ENCODE assay signal across 8 cellular contexts in the genomic region with DNA sequence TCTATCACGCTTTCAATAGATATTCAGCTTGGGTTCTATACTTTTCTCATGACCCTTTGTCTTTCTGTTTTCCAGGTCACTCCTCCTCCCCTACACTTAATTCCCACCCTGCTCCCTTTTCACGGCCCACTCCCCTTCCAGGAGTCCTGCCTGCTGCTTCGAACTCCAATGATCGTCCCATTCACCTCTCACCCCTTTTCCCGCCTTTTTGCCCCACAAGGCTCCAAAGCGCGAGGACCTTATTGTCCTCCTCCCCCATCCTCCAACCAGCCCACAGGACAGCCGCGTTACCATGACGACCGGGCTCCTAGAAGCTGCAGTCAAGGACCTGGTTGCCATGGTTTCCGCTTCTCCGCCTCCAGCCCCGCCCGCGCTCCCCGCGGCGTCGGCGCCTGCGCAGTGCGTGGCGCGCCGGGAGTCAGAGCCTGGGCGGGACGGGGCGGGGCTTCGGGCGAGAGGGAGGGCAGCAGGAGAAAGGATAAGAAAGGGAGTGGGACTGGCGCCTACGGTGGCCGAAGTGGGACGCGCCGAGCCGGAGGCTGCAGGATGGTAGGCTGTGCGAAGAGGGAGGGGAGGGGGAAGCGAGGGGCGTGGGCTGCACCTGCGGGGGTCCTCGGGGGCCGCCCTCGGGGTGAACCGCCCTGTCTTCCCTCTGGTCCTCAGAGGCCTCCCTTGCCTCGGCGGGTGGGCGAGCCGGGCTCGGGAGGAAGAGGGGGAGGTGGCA. TPM values are rescaled to one million over a fixed set of nuclear protein-coding genes. Genes with fewer than 3 reads are reported as not detected.
DNase-seq lines count a peak whose midpoint lies in the region; ATAC-seq, FAIRE-seq and TF ChIP-seq lines count a peak whose summit lies in the region.

A gene (plus strand): TSS at position 508 of the 724 bp plus-strand sequence. CDS start 39 bp downstream, at position 547.

- H3K36me3 ChIP-seq in GM06990 (ENCODE audit: control insufficient read depth, insufficient read depth, low read length) (peaks cover 2% of the 10 kb centered on the region), pancreas (peaks cover 0 to 1% (median 0%) of the 10 kb centered on the region in 3 donors), thymus (ENCODE audit: control insufficient read depth, insufficient read depth) (peaks cover 11% of the 10 kb centered on the region)

- WGBS in pancreas, 2 donors, result 2 to 3% methylated on average over 39 to 50 of the region's 51 CpGs
- 3% methylated on average over 50 of the region's 51 CpGs for WGBS in thymus

- H3K27me3 ChIP-seq in GM06990 (replicated peaks; ENCODE audit: control insufficient read depth, insufficient read depth, low read length) (no peaks in the 10 kb centered on the region), pancreas (no peaks in the 10 kb centered on the region), thymus (ENCODE audit: control insufficient read depth, insufficient read depth) (no peaks in the 10 kb centered on the region)

- no peak for TF ChIP-seq CTCF in GM06990 (IDR thresholded peaks at IDR 0.05; ENCODE audit: insufficient read depth, low read length, poor library complexity, severe bottlenecking)
- TF ChIP-seq CTCF in pancreas (IDR thresholded peaks at IDR 0.05), result no peak

- intact Hi-C loops in Right ventricle myocardium inferior (cut with DNase I) (no loop called here), pancreas (cut with DNase I) (no loop called here)

- H3K4me1 ChIP-seq in pancreas (no peaks in the 10 kb centered on the region), thymus (ENCODE audit: control insufficient read depth, insufficient read depth, low read length) (peaks cover 14% of the 10 kb centered on the region)

- H3K4me3 ChIP-seq in GM06990 (replicated peaks; ENCODE audit: low read depth, low read length), result peak within 1 kb of the TSS; percentile 92
- H3K4me3 ChIP-seq in pancreas, result peak within 1 kb of the TSS; percentile 63 to 95 (median 74)
- H3K4me3 ChIP-seq in thymus (ENCODE audit: low read length), result peak within 1 kb of the TSS; percentile 59

- ATAC-seq in HG02642 (IDR thresholded peaks at IDR 0.05; ENCODE audit: poor library complexity, unreplicated experiment), result peak; percentile 89
- peak; percentile 97 for ATAC-seq in Right ventricle myocardium inferior
- ATAC-seq in pancreas, result peak; percentile 98 to 99 (median 98)

- H3K9me3 ChIP-seq in pancreas (no peaks in the 10 kb centered on the region), thymus (ENCODE audit: control insufficient read depth) (no peaks in the 10 kb centered on the region)

- no peak for FAIRE-seq in pancreas (lab: Jason Lieb, UNC)

- DNase-seq in GM06990 (ENCODE audit: extremely low read depth, insufficient read length) (peak; percentile 97), NCI-H1417 (lab: John Stamatoyannopoulos, UW) (peak; percentile 100), SW480 (ENCODE audit: low spot score) (peak; percentile 97), Right ventricle myocardium inferior (ENCODE audit: missing footprints) (peak; percentile 94), pancreas (peak; percentile 95 to 98 (median 96))
- DNase-seq in activated naive CD8-positive, alpha-beta T cell treated with anti-CD3 and anti-CD28 coated beads, Interleukin-2, amount 50 U/mL, for 16 hours (ENCODE audit: low read depth, low spot score), result peak; percentile 74

- H3K27ac ChIP-seq in pancreas, result no peak within 1 kb of the TSS
- no peak within 1 kb of the TSS for H3K27ac ChIP-seq in thymus (ENCODE audit: low read depth)

RNA-seq across cellular contexts. Expression of the gene that starts here (rescaled TPM):
- total RNA-seq in Right ventricle myocardium inferior (12.8 TPM), pancreas (10 to 100 TPM; 12.0 to 23.1 (median 15.6) TPM)
- polyA plus RNA-seq in pancreas (10 to 100 TPM; 30.4 to 34.7 TPM), thymus (48.5 TPM)
